Comparison of ENCODE assay signal across 29 cellular contexts in the genomic region with DNA sequence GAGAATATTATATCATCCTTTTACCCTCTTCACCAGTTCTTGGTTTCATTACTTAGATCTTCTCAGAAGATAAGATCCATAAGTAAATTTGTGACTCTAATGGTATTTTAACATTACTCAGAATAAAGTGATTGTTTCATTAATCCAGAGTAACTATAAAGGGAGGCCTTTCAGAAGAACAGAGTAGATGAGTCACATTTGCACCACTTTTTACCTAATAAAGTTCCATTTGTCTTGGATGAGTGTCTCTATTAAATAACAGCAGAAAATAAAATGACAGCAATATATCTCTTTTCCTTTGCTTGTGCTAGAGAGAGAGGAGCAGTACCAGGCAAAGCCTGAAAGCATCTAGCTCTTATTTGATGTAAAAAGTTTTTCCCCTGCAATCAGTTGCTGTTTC.
"Had no signal": no experiment of that assay in that cellular context is flagged by ENCODE, and none has a peak within 500 bp of the region (broad histone marks: within the 10 kb centered on the region; RNA-seq: fewer than 3 reads in every experiment).

No MANE protein-coding gene starts in this region.

- H3K9me3 Mint-ChIP-seq: activated naive CD4-positive, alpha-beta T cell treated with anti-CD3 and anti-CD28 coated beads, Interleukin-2, amount 50 U/mL, for 24 hours had no signal

- H3K27ac Mint-ChIP-seq: activated CD4-positive, alpha-beta T cell treated with anti-CD3 and anti-CD28 coated beads, Interleukin-2, amount 10 ng/mL, durations not matched to agents 24 days and 14 days; activated CD8-positive, alpha-beta T cell treated with anti-CD3 and anti-CD28 coated beads for 36 hours; activated naive CD4-positive, alpha-beta T cell treated with anti-CD3 and anti-CD28 coated beads, Interleukin-2, amount 50 U/mL, for 24 hours; activated naive CD8-positive, alpha-beta T cell treated with anti-CD3 and anti-CD28 coated beads, Interleukin-2, amount 10 ng/mL, durations not matched to agents 7 days and 5 days; activated T-helper 2 cell treated with anti-CD3 and anti-CD28 coated beads, Interferon-gamma antibody, Interleukin-2, Interleukin-4, amounts not matched to agents 10 μg/mL and 5 μg/mL and 100 μg/mL, durations not matched to agents 14 hours and 24 hours and 36 hours; T-helper 2 cell treated with Interferon-gamma antibody and Interleukin-4, amounts not matched to agents 5 μg/mL and 100 μg/mL, for 36 hours had no signal

- H3K4me1 ChIP-seq: ascending aorta, Peyer's patch had no signal

- H3K36me3 ChIP-seq: ascending aorta, cardiac muscle cell, MG63, Peyer's patch had no signal

- DNase-seq: activated CD4-positive, alpha-beta T cell treated with anti-CD3 and anti-CD28 coated beads, Interleukin-2, amount 10 ng/mL, durations not matched to agents 24 days and 14 days; activated CD4-positive, alpha-beta T cell treated with anti-CD3 and anti-CD28 coated beads, Interleukin-2, amount 50 U/mL, for 4 hours; activated CD8-positive, alpha-beta T cell treated with anti-CD3 and anti-CD28 coated beads for 36 hours; activated gamma-delta T cell; activated naive CD4-positive, alpha-beta T cell treated with Interleukin-2 at 50 U/mL for 16 hours; activated naive CD8-positive, alpha-beta T cell treated with anti-CD3 and anti-CD28 coated beads, Interleukin-2, amount 10 ng/mL, durations not matched to agents 7 days and 5 days; activated T-cell treated with anti-CD3 and anti-CD28 coated beads, Interleukin-2, amount 50 U/mL, for 1 hour; amygdala; Karpas-422; KBM-7; MG63; MV-4-11; NCI-H1092; NCI-H1436 treated with DMSO at 0.1 percent for 48 hours; NCI-H1694 treated with DMSO at 0.1 percent for 48 hours; NCI-H2029; NCI-H510A; NCI-H526; NCI-H748 treated with DMSO at 0.1 percent for 48 hours; NK-92 treated with Interleukin-12 subunit alpha and Interleukin-12 subunit beta, amount 100 ng/mL, for 24 hours; Peyer's patch; RPMI8226; SHP77 treated with DMSO at 0.1 percent for 48 hours had no signal

- H3K27me3 Mint-ChIP-seq: activated CD4-positive, alpha-beta T cell treated with anti-CD3 and anti-CD28 coated beads, Interleukin-2, amount 10 ng/mL, durations not matched to agents 24 days and 14 days; activated CD8-positive, alpha-beta T cell treated with anti-CD3 and anti-CD28 coated beads for 36 hours; activated naive CD4-positive, alpha-beta T cell treated with anti-CD3 and anti-CD28 coated beads, Interleukin-2, amount 50 U/mL, for 24 hours; activated naive CD8-positive, alpha-beta T cell treated with anti-CD3 and anti-CD28 coated beads, Interleukin-2, amount 10 ng/mL, durations not matched to agents 7 days and 5 days; central memory CD8-positive, alpha-beta T cell had no signal

- H3K27ac ChIP-seq: ascending aorta, cardiac muscle cell, Peyer's patch had no signal

- ATAC-seq: activated CD8-positive, alpha-beta T cell treated with anti-CD3 and anti-CD28 coated beads for 36 hours had no signal

- H3K4me3 Mint-ChIP-seq: activated CD4-positive, alpha-beta T cell treated with anti-CD3 and anti-CD28 coated beads, Interleukin-2, amount 10 ng/mL, durations not matched to agents 24 days and 14 days; activated CD8-positive, alpha-beta T cell treated with anti-CD3 and anti-CD28 coated beads for 36 hours; activated naive CD4-positive, alpha-beta T cell treated with anti-CD3 and anti-CD28 coated beads, Interleukin-2, amount 50 U/mL, for 24 hours; activated naive CD8-positive, alpha-beta T cell treated with anti-CD3 and anti-CD28 coated beads, Interleukin-2, amount 10 ng/mL, durations not matched to agents 7 days and 5 days; central memory CD8-positive, alpha-beta T cell; T-helper 2 cell treated with Interferon-gamma antibody and Interleukin-4, amounts not matched to agents 5 μg/mL and 100 μg/mL, for 36 hours had no signal

- H3K27me3 ChIP-seq: ascending aorta, cardiac muscle cell, MG63, Peyer's patch had no signal

- H3K4me1 Mint-ChIP-seq: activated CD4-positive, alpha-beta T cell treated with anti-CD3 and anti-CD28 coated beads, Interleukin-2, amount 10 ng/mL, durations not matched to agents 24 days and 14 days; activated naive CD4-positive, alpha-beta T cell treated with anti-CD3 and anti-CD28 coated beads, Interleukin-2, amount 50 U/mL, for 24 hours; activated naive CD8-positive, alpha-beta T cell treated with anti-CD3 and anti-CD28 coated beads, Interleukin-2, amount 10 ng/mL, durations not matched to agents 7 days and 5 days; central memory CD8-positive, alpha-beta T cell had no signal

- H3K36me3 Mint-ChIP-seq: activated naive CD4-positive, alpha-beta T cell treated with anti-CD3 and anti-CD28 coated beads, Interleukin-2, amount 50 U/mL, for 24 hours; activated naive CD8-positive, alpha-beta T cell treated with anti-CD3 and anti-CD28 coated beads, Interleukin-2, amount 10 ng/mL, durations not matched to agents 7 days and 5 days had no signal

- H3K9me3 ChIP-seq: ascending aorta, MG63, Peyer's patch had no signal

- H3K4me3 ChIP-seq: ascending aorta, cardiac muscle cell, MG63, Peyer's patch had no signal
